In the genomic region with DNA sequence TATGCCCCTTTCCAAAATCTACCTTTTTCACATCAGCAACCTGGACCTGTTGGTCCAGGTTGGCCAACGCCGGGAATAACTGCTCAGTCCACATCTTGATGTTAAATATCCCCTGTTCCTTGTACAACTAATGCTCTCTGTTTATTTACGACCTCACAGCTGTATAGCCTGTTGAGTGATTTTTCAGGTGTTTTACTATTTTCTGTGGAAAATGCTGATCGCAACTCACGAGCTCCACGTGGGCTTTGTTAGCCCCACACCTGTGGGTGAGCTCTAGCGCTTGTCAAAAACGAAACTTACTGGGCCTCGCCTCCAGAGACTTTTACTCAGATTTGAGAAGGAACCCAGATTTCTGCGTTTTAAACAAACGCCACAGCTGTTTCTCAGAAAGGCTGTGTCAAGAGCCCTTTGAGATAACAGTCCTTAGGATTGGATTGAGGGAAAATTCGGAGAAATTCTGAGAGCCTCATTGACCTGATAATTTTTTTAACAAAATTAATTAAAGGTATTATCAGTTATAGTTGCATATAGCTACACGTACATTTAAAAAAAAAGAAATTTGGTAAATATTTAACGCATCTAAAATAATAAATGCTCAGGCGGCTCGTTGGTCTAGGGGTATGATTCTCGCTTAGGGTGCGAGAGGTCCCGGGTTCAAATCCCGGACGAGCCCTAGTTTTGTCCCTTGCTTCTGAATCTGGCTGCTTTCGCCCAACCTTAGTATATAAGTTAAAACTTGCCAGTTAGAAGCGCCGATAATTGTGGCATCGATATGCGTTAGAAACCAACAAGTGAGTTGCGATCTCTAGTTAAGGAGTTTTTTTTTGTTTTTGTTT, we compare ENCODE assay signal across 1 cellular context.
TF ChIP-seq lines count a peak whose summit lies in the region.

No MANE protein-coding gene starts in this region.

TF ChIP-seq in HepG2, 621 proteins besides CTCF, POLR2A, EP300 and RAD21 (continued from another document and continues in another):
- TF ChIP-seq, protein P1, sequence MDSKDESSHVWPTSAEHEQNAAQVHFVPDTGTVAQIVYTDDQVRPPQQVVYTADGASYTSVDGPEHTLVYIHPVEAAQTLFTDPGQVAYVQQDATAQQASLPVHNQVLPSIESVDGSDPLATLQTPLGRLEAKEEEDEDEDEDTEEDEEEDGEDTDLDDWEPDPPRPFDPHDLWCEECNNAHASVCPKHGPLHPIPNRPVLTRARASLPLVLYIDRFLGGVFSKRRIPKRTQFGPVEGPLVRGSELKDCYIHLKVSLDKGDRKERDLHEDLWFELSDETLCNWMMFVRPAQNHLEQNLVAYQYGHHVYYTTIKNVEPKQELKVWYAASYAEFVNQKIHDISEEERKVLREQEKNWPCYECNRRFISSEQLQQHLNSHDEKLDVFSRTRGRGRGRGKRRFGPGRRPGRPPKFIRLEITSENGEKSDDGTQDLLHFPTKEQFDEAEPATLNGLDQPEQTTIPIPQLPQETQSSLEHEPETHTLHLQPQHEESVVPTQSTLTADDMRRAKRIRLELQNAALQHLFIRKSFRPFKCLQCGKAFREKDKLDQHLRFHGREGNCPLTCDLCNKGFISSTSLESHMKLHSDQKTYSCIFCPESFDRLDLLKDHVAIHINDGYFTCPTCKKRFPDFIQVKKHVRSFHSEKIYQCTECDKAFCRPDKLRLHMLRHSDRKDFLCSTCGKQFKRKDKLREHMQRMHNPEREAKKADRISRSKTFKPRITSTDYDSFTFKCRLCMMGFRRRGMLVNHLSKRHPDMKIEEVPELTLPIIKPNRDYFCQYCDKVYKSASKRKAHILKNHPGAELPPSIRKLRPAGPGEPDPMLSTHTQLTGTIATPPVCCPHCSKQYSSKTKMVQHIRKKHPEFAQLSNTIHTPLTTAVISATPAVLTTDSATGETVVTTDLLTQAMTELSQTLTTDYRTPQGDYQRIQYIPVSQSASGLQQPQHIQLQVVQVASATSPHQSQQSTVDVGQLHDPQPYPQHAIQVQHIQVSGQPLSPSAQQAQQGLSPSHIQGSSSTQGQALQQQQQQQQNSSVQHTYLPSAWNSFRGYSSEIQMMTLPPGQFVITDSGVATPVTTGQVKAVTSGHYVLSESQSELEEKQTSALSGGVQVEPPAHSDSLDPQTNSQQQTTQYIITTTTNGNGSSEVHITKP (CRISPR knock-in tag; IDR thresholded peaks at IDR 0.05; ENCODE audit: low read depth): no peak
- TF ChIP-seq ZSCAN31 (CRISPR knock-in tag; IDR thresholded peaks at IDR 0.05; ENCODE audit: low read depth) (no peak), KLF6 (CRISPR knock-in tag; IDR thresholded peaks at IDR 0.05) (no peak; the same call in 1 of the 2 replicates), ATF7 (IDR thresholded peaks at IDR 0.05) (no peak), ATF7 (CRISPR knock-in tag; IDR thresholded peaks at IDR 0.05) (no peak), AKAP8 (CRISPR knock-in tag; IDR thresholded peaks at IDR 0.05) (no peak), ZNF354B (CRISPR knock-in tag; IDR thresholded peaks at IDR 0.05) (no peak), PITX1 (CRISPR knock-in tag; IDR thresholded peaks at IDR 0.05) (no peak), ZNF263 (CRISPR knock-in tag; IDR thresholded peaks at IDR 0.05) (no peak), ZNF775 (CRISPR knock-in tag; IDR thresholded peaks at IDR 0.05; ENCODE audit: borderline replicate concordance) (no peak), ZNF891 (CRISPR knock-in tag; IDR thresholded peaks at IDR 0.05) (no peak), TSC22D2 (CRISPR knock-in tag; IDR thresholded peaks at IDR 0.05; ENCODE audit: borderline replicate concordance) (no peak), YEATS4 (CRISPR knock-in tag; IDR thresholded peaks at IDR 0.05; ENCODE audit: borderline replicate concordance) (no peak), STAT5B (CRISPR knock-in tag; IDR thresholded peaks at IDR 0.05) (no peak), ZNF326 (CRISPR knock-in tag; IDR thresholded peaks at IDR 0.05; ENCODE audit: borderline replicate concordance) (no peak), KMT2B (CRISPR knock-in tag; IDR thresholded peaks at IDR 0.05) (0 out of 2 replicates have a peak, but pooled peaks have one; percentile 31), ZNF33B (CRISPR knock-in tag; IDR thresholded peaks at IDR 0.05) (no peak), PCBP2 (optimal IDR thresholded peaks at IDR 0.05; ENCODE audit: low read depth, low read length, poor library complexity, severe bottlenecking) (no peak), ZNF552 (CRISPR knock-in tag; IDR thresholded peaks at IDR 0.05; ENCODE audit: borderline replicate concordance) (no peak), FOSL1 (CRISPR knock-in tag; IDR thresholded peaks at IDR 0.05; ENCODE audit: borderline replicate concordance) (no peak), SOX6 (IDR thresholded peaks at IDR 0.05) (no peak), SOX6 (CRISPR knock-in tag; IDR thresholded peaks at IDR 0.05) (peak; percentile 54), SALL2 (CRISPR knock-in tag; IDR thresholded peaks at IDR 0.05) (no peak), ZNF20 (CRISPR knock-in tag; IDR thresholded peaks at IDR 0.05) (no peak), HOXA5 (CRISPR knock-in tag; IDR thresholded peaks at IDR 0.05) (0 out of 2 replicates have a peak, but pooled peaks have one; percentile 21), ZBTB20 (CRISPR knock-in tag; IDR thresholded peaks at IDR 0.05; ENCODE audit: borderline replicate concordance, low read depth) (peak; percentile 50; the same call in 1 of the 2 replicates), FOSL2 (CRISPR knock-in tag; IDR thresholded peaks at IDR 0.05) (no peak), ZNF660 (CRISPR knock-in tag; IDR thresholded peaks at IDR 0.05; ENCODE audit: borderline replicate concordance, low read depth) (no peak), ZBTB42 (CRISPR knock-in tag; IDR thresholded peaks at IDR 0.05) (no peak), JARID2 (CRISPR knock-in tag; IDR thresholded peaks at IDR 0.05; ENCODE audit: insufficient replicate concordance) (no peak), ZNF709 (CRISPR knock-in tag; IDR thresholded peaks at IDR 0.05) (no peak), SIX1 (CRISPR knock-in tag; IDR thresholded peaks at IDR 0.05; ENCODE audit: borderline replicate concordance) (no peak), SOX13 (IDR thresholded peaks at IDR 0.05) (no peak), SOX13 (CRISPR knock-in tag; conservative IDR thresholded peaks at IDR 0.05 in 1 of 2, IDR thresholded peaks at IDR 0.05 in 1 of 2) (no peak; a peak in 1 of 4 replicates), RBM22 (optimal IDR thresholded peaks at IDR 0.05; ENCODE audit: low read length) (no peak), ZNF138 (CRISPR knock-in tag; IDR thresholded peaks at IDR 0.05; ENCODE audit: low read depth) (no peak), ZNF207 (IDR thresholded peaks at IDR 0.05; ENCODE audit: borderline replicate concordance) (no peak), YEATS2 (CRISPR knock-in tag; IDR thresholded peaks at IDR 0.05; ENCODE audit: borderline replicate concordance) (no peak), PTBP1 (IDR thresholded peaks at IDR 0.05; ENCODE audit: low read depth, low read length, poor library complexity, severe bottlenecking) (no peak), NR2F1 (CRISPR knock-in tag; IDR thresholded peaks at IDR 0.05) (no peak), AGO1 (IDR thresholded peaks at IDR 0.05; ENCODE audit: low read depth, low read length, poor library complexity, severe bottlenecking) (no peak), SATB2 (CRISPR knock-in tag; IDR thresholded peaks at IDR 0.05) (no peak), RXRA (CRISPR knock-in tag; IDR thresholded peaks at IDR 0.05) (no peak), STAG1 (CRISPR knock-in tag; IDR thresholded peaks at IDR 0.05) (no peak), U2AF2 (IDR thresholded peaks at IDR 0.05; ENCODE audit: low read depth, low read length) (no peak), ZNF761 (CRISPR knock-in tag; conservative IDR thresholded peaks at IDR 0.05) (no peak; the same call in 1 of the 2 replicates), ETV6 (CRISPR knock-in tag; conservative IDR thresholded peaks at IDR 0.05) (no peak), SP2 (CRISPR knock-in tag; IDR thresholded peaks at IDR 0.05) (no peak)
- TF ChIP-seq, protein P2, sequence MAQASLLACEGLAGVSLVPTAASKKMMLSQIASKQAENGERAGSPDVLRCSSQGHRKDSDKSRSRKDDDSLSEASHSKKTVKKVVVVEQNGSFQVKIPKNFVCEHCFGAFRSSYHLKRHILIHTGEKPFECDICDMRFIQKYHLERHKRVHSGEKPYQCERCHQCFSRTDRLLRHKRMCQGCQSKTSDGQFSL (CRISPR knock-in tag; IDR thresholded peaks at IDR 0.05): no peak
- TF ChIP-seq, protein P3, sequence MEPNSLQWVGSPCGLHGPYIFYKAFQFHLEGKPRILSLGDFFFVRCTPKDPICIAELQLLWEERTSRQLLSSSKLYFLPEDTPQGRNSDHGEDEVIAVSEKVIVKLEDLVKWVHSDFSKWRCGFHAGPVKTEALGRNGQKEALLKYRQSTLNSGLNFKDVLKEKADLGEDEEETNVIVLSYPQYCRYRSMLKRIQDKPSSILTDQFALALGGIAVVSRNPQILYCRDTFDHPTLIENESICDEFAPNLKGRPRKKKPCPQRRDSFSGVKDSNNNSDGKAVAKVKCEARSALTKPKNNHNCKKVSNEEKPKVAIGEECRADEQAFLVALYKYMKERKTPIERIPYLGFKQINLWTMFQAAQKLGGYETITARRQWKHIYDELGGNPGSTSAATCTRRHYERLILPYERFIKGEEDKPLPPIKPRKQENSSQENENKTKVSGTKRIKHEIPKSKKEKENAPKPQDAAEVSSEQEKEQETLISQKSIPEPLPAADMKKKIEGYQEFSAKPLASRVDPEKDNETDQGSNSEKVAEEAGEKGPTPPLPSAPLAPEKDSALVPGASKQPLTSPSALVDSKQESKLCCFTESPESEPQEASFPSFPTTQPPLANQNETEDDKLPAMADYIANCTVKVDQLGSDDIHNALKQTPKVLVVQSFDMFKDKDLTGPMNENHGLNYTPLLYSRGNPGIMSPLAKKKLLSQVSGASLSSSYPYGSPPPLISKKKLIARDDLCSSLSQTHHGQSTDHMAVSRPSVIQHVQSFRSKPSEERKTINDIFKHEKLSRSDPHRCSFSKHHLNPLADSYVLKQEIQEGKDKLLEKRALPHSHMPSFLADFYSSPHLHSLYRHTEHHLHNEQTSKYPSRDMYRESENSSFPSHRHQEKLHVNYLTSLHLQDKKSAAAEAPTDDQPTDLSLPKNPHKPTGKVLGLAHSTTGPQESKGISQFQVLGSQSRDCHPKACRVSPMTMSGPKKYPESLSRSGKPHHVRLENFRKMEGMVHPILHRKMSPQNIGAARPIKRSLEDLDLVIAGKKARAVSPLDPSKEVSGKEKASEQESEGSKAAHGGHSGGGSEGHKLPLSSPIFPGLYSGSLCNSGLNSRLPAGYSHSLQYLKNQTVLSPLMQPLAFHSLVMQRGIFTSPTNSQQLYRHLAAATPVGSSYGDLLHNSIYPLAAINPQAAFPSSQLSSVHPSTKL (CRISPR knock-in tag; IDR thresholded peaks at IDR 0.05): peak; percentile 47; the same call in 1 of the 2 replicates
- TF ChIP-seq, protein P4, sequence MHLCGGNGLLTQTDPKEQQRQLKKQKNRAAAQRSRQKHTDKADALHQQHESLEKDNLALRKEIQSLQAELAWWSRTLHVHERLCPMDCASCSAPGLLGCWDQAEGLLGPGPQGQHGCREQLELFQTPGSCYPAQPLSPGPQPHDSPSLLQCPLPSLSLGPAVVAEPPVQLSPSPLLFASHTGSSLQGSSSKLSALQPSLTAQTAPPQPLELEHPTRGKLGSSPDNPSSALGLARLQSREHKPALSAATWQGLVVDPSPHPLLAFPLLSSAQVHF (CRISPR knock-in tag; IDR thresholded peaks at IDR 0.05): no peak
- TF ChIP-seq, protein P5, sequence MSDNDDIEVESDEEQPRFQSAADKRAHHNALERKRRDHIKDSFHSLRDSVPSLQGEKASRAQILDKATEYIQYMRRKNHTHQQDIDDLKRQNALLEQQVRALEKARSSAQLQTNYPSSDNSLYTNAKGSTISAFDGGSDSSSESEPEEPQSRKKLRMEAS (IDR thresholded peaks at IDR 0.05): peak; percentile 64
- TF ChIP-seq, protein P6, sequence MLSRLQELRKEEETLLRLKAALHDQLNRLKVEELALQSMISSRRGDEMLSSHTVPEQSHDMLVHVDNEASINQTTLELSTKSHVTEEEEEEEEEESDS (CRISPR knock-in tag; IDR thresholded peaks at IDR 0.05; ENCODE audit: borderline replicate concordance): no peak
- TF ChIP-seq, protein P7, sequence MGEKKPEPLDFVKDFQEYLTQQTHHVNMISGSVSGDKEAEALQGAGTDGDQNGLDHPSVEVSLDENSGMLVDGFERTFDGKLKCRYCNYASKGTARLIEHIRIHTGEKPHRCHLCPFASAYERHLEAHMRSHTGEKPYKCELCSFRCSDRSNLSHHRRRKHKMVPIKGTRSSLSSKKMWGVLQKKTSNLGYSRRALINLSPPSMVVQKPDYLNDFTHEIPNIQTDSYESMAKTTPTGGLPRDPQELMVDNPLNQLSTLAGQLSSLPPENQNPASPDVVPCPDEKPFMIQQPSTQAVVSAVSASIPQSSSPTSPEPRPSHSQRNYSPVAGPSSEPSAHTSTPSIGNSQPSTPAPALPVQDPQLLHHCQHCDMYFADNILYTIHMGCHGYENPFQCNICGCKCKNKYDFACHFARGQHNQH (CRISPR knock-in tag; IDR thresholded peaks at IDR 0.05): 0 out of 2 replicates have a peak, but pooled peaks have one; percentile 8
- TF ChIP-seq, protein P8, sequence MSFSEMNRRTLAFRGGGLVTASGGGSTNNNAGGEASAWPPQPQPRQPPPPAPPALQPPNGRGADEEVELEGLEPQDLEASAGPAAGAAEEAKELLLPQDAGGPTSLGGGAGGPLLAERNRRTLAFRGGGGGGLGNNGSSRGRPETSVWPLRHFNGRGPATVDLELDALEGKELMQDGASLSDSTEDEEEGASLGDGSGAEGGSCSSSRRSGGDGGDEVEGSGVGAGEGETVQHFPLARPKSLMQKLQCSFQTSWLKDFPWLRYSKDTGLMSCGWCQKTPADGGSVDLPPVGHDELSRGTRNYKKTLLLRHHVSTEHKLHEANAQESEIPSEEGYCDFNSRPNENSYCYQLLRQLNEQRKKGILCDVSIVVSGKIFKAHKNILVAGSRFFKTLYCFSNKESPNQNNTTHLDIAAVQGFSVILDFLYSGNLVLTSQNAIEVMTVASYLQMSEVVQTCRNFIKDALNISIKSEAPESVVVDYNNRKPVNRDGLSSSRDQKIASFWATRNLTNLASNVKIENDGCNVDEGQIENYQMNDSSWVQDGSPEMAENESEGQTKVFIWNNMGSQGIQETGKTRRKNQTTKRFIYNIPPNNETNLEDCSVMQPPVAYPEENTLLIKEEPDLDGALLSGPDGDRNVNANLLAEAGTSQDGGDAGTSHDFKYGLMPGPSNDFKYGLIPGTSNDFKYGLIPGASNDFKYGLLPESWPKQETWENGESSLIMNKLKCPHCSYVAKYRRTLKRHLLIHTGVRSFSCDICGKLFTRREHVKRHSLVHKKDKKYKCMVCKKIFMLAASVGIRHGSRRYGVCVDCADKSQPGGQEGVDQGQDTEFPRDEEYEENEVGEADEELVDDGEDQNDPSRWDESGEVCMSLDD (CRISPR knock-in tag; IDR thresholded peaks at IDR 0.05; ENCODE audit: borderline replicate concordance): no peak
- TF ChIP-seq, protein P9, sequence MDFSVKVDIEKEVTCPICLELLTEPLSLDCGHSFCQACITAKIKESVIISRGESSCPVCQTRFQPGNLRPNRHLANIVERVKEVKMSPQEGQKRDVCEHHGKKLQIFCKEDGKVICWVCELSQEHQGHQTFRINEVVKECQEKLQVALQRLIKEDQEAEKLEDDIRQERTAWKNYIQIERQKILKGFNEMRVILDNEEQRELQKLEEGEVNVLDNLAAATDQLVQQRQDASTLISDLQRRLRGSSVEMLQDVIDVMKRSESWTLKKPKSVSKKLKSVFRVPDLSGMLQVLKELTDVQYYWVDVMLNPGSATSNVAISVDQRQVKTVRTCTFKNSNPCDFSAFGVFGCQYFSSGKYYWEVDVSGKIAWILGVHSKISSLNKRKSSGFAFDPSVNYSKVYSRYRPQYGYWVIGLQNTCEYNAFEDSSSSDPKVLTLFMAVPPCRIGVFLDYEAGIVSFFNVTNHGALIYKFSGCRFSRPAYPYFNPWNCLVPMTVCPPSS (IDR thresholded peaks at IDR 0.05): no peak
